Comparison of ENCODE assay signal across 20 cellular contexts in genomic region chr1:148166558-148167492, GRCh38. TPM values are rescaled to one million over a fixed set of nuclear protein-coding genes. Genes with fewer than 3 reads are reported as not detected.
DNase-seq lines count a peak whose midpoint lies in the region; ATAC-seq, FAIRE-seq and TF ChIP-seq lines count a peak whose summit lies in the region.
"Had no signal": no experiment of that assay in that cellular context is flagged by ENCODE, and none has a peak within 500 bp of the region (broad histone marks: within the 10 kb centered on the region; RNA-seq: fewer than 3 reads in every experiment).

No MANE protein-coding gene starts in this region.

- intact Hi-C loops in pancreas (cut with DNase I): no loop called here

- peaks cover 5% of the 10 kb centered on the region for H3K4me1 Mint-ChIP-seq in activated T-helper 17 cell treated with anti-CD3 and anti-CD28 coated beads, Interleukin-2, amount 50 U/mL, for 72 hours
- H3K4me1 Mint-ChIP-seq: activated CD4-positive, alpha-beta memory T cell treated with anti-CD3 and anti-CD28 coated beads, Interleukin-2, amount 10 ng/mL, durations not matched to agents 7 days and 5 days had no signal

- no peak overlapping the region for H3K4me3 Mint-ChIP-seq in activated T-helper 17 cell treated with anti-CD3 and anti-CD28 coated beads, Interleukin-2, amount 50 U/mL, for 72 hours
- H3K4me3 Mint-ChIP-seq: activated CD4-positive, alpha-beta memory T cell treated with anti-CD3 and anti-CD28 coated beads, Interleukin-2, amount 10 ng/mL, durations not matched to agents 7 days and 5 days; activated T-helper 1 cell treated with anti-CD3 and anti-CD28 coated beads, Interleukin-12 subunit alpha, Interleukin-12 subunit beta, Interleukin-2, Interleukin-4 antibody, amounts not matched to agents 30 ng/mL and 10 ng/mL and 1 ng/mL, durations not matched to agents 14 hours and 24 hours and 36 hours; CD4-positive, alpha-beta T cell; HFFc6 had no signal

- H3K27ac ChIP-seq in pancreas: no peak overlapping the region
- H3K27ac ChIP-seq: adrenal gland, thyroid gland had no signal

- no peak for FAIRE-seq in pancreas (lab: Jason Lieb, UNC)
- FAIRE-seq: G401.6 had no signal

- ATAC-seq in activated T-helper 17 cell treated with anti-CD3 and anti-CD28 coated beads, Interleukin-2, amount 50 U/mL, for 72 hours (replicated peaks): peak; percentile 32
- peak in 3 of 4 donors; percentile 43 to 78 (median 55) for ATAC-seq in pancreas
- ATAC-seq in HG02623 (IDR thresholded peaks at IDR 0.05; ENCODE audit: unreplicated experiment): no peak

- H3K4me1 ChIP-seq in pancreas: peaks cover 0 to 11% (median 0%) of the 10 kb centered on the region in 3 donors
- H3K4me1 ChIP-seq: adrenal gland, thyroid gland had no signal

- no peak overlapping the region for H3K4me3 ChIP-seq in pancreas
- H3K4me3 ChIP-seq: adrenal gland, thyroid gland had no signal

- no peak overlapping the region for H3K27ac Mint-ChIP-seq in activated T-helper 17 cell treated with anti-CD3 and anti-CD28 coated beads, Interleukin-2, amount 50 U/mL, for 72 hours
- H3K27ac Mint-ChIP-seq: activated CD4-positive, alpha-beta memory T cell treated with anti-CD3 and anti-CD28 coated beads, Interleukin-2, amount 10 ng/mL, durations not matched to agents 7 days and 5 days; activated T-helper 1 cell treated with anti-CD3 and anti-CD28 coated beads, Interleukin-12 subunit alpha, Interleukin-12 subunit beta, Interleukin-2, Interleukin-4 antibody, amounts not matched to agents 30 ng/mL and 10 ng/mL and 1 ng/mL, durations not matched to agents 14 hours and 24 hours and 36 hours; CD4-positive, alpha-beta T cell; HFFc6 had no signal

- no peaks in the 10 kb centered on the region for H3K36me3 ChIP-seq in pancreas
- H3K36me3 ChIP-seq: adrenal gland, thyroid gland had no signal

- no peak for TF ChIP-seq CTCF in pancreas (IDR thresholded peaks at IDR 0.05)

- H3K9me3 ChIP-seq in pancreas: no peaks in the 10 kb centered on the region
- H3K9me3 ChIP-seq: adrenal gland, thyroid gland had no signal

- 49 to 54% methylated on average over 4 of the region's 4 CpGs for WGBS in pancreas, 2 donors

- H3K27me3 ChIP-seq in pancreas: no peaks in the 10 kb centered on the region
- H3K27me3 ChIP-seq: thyroid gland had no signal

- DNase-seq in DMS 273 (lab: John Stamatoyannopoulos, UW; ENCODE audit: unreplicated experiment) (peak; percentile 27), DMS 273 treated with DMSO at 0.1 percent for 48 hours (lab: John Stamatoyannopoulos, UW) (no peak), HT-29 (ENCODE audit: low spot score) (peak; percentile 94), pancreas (no peak), superior temporal gyrus (ENCODE audit: extremely low spot score) (no peak), MV-4-11 (lab: John Stamatoyannopoulos, UW) (no peak)
- DNase-seq: 8988T; activated CD4-positive, alpha-beta memory T cell treated with anti-CD3 and anti-CD28 coated beads, Interleukin-2, amount 10 ng/mL, durations not matched to agents 7 days and 5 days; adrenal gland; CD4-positive, alpha-beta T cell; cerebellar nuclear complex; HFFc6; NCI-H1436 treated with DMSO at 0.1 percent for 48 hours; NCI-H226; stimulated activated CD4-positive, alpha-beta T cell treated with anti-CD3 and anti-CD28 coated beads, Interleukin-4, amount 100 ng/mL, for 24 hours; thyroid gland had no signal

- H3K27me3 Mint-ChIP-seq in activated T-helper 17 cell treated with anti-CD3 and anti-CD28 coated beads, Interleukin-2, amount 50 U/mL, for 72 hours: peaks cover 17% of the 10 kb centered on the region

- H3K9me3 Mint-ChIP-seq in activated T-helper 17 cell treated with anti-CD3 and anti-CD28 coated beads, Interleukin-2, amount 50 U/mL, for 72 hours: no peaks in the 10 kb centered on the region
- H3K9me3 Mint-ChIP-seq: activated CD4-positive, alpha-beta memory T cell treated with anti-CD3 and anti-CD28 coated beads, Interleukin-2, amount 10 ng/mL, durations not matched to agents 7 days and 5 days; activated T-helper 1 cell treated with anti-CD3 and anti-CD28 coated beads, Interleukin-12 subunit alpha, Interleukin-12 subunit beta, Interleukin-2, Interleukin-4 antibody, amounts not matched to agents 30 ng/mL and 10 ng/mL and 1 ng/mL, durations not matched to agents 14 hours and 24 hours and 36 hours; CD4-positive, alpha-beta T cell; HFFc6 had no signal

- no peaks in the 10 kb centered on the region for H3K36me3 Mint-ChIP-seq in activated T-helper 17 cell treated with anti-CD3 and anti-CD28 coated beads, Interleukin-2, amount 50 U/mL, for 72 hours (ENCODE audit: low read depth)

RNA-seq across cellular contexts. Expression of gene NBPF11, which starts 14.7 kb away (rescaled TPM):
- total RNA-seq in HT-29 (2014; rRNA removed; shearing (Covaris generic)): 3.5 and 3.7 TPM in 2 replicates
- total RNA-seq in activated T-helper 17 cell treated with anti-CD3 and anti-CD28 coated beads, Interleukin-2, amount 50 U/mL, for 72 hours: 10 to 100 TPM in 1 of 2 donors, 1 to 10 TPM in 1; 9.0 to 11.7 TPM
- 1 to 10 TPM; 4.0 to 9.8 (median 5.9) TPM for total RNA-seq in pancreas
- 1 to 10 TPM; 7.4 to 9.4 TPM for polyA plus RNA-seq in pancreas

Comparison
In these comparisons a context has a peak if more than half of its experiments do, and no peak if none do; other contexts are left out.
1. DNase-seq: peak in DMS 273 (single experiment) and HT-29 (single experiment); none in DMS 273 treated with DMSO at 0.1 percent for 48 hours (single experiment), pancreas (0 of 6), superior temporal gyrus (single experiment) and MV-4-11 (single experiment).